In genomic region chr7:157413881-157414701, GRCh38 we compare ENCODE assay signal across 24 cellular contexts.
DNase-seq lines count a peak whose midpoint lies in the region; ATAC-seq and TF ChIP-seq lines count a peak whose summit lies in the region.
"Had no signal": no experiment of that assay in that cellular context is flagged by ENCODE, and none has a peak within 500 bp of the region (broad histone marks: within the 10 kb centered on the region; RNA-seq: fewer than 3 reads in every experiment).

No MANE protein-coding gene starts in this region.

- H3K27me3 Mint-ChIP-seq in WTC11 (ENCODE audit: low read depth) (no peaks in the 10 kb centered on the region), endodermal cell (ENCODE audit: insufficient read depth) (no peaks in the 10 kb centered on the region)
- H3K27me3 Mint-ChIP-seq: CD4-positive, alpha-beta T cell had no signal

- POLR2A ChIA-PET in WTC11 (lab: Charles Lee): no interaction called here

- H3K4me3 ChIP-seq in BLaER1 (no peak overlapping the region), endodermal cell (ENCODE audit: low read length) (no peak overlapping the region), lower leg skin (ENCODE audit: low read depth, poor library complexity, severe bottlenecking) (no peak overlapping the region), ascending aorta (no peak overlapping the region)
- H3K4me3 ChIP-seq: SJCRH30 had no signal

- H3K4me2 ChIP-seq in BLaER1: 0 out of 2 replicates have a peak overlapping the region, but pooled peaks have one; percentile 32

- no peak for TF ChIP-seq CTCF in WTC11 (IDR thresholded peaks at IDR 0.05)
- no peak for TF ChIP-seq CTCF in endodermal cell (conservative IDR thresholded peaks at IDR 0.05)
- TF ChIP-seq CTCF in lower leg skin (IDR thresholded peaks at IDR 0.05): no peak
- no peak for TF ChIP-seq CTCF in ascending aorta (IDR thresholded peaks at IDR 0.05)

- TF ChIP-seq POLR2A in lower leg skin (IDR thresholded peaks at IDR 0.05): no peak

- ATAC-seq in WTC11 (no peak), GM21447 (IDR thresholded peaks at IDR 0.05; ENCODE audit: unreplicated experiment) (no peak)
- ATAC-seq: Panc1 had no signal

- no peak overlapping the region for H3K9ac ChIP-seq in BLaER1
- no peak overlapping the region for H3K9ac ChIP-seq in endodermal cell (ENCODE audit: extremely low read depth, low read length, poor library complexity, severe bottlenecking)

- peaks cover 45% of the 10 kb centered on the region for H3K36me3 Mint-ChIP-seq in WTC11
- peaks cover 63% of the 10 kb centered on the region for H3K36me3 Mint-ChIP-seq in endodermal cell (ENCODE audit: low read depth)

- intact Hi-C loops in lower leg skin (cut with DNase I; ENCODE audit: low total_unique reads) (no loop called here), ascending aorta (cut with DNase I) (no loop called here)

- peak; percentile 31 for DNase-seq in D341Med (ENCODE audit: low spot score)
- no peak for DNase-seq in WTC11 (ENCODE audit: low spot score)
- DNase-seq in endodermal cell: no peak
- DNase-seq in activated CD8-positive, alpha-beta memory T cell treated with anti-CD3 and anti-CD28 coated beads, Interleukin-2, amount 50 U/mL, for 48 hours: no peak
- no peak for DNase-seq in lower leg skin (ENCODE audit: low spot score in 2 of 2)
- DNase-seq in ascending aorta (ENCODE audit: low spot score in 2 of 2): no peak
- DNase-seq: Caco-2; CD4-positive, alpha-beta T cell; DMS153; GF-D8; HCEC 1CT; IMR-90; Karpas-422; MV-4-11; NCI-H1105 treated with DMSO at 0.1 percent for 48 hours; NCI-H2029 treated with DMSO at 0.1 percent for 48 hours; NCI-H226; NCI-H510A treated with DMSO at 0.1 percent for 48 hours; NCI-H774; NK-92 treated with Interleukin-12 subunit alpha and Interleukin-12 subunit beta, amount 100 ng/mL, for 24 hours; SJCRH30 had no signal

- WGBS in endodermal cell (ENCODE audit: insufficient coverage in 1 of 2, insufficient read length in 1 of 2), 2 experiments: 96 to 97% methylated on average over 37 to 49 of the region's 49 CpGs
- 95% methylated on average over 40 to 48 of the region's 49 CpGs for WGBS in lower leg skin, 2 donors

- H3K4me1 ChIP-seq in BLaER1: peaks cover 14% of the 10 kb centered on the region
- peaks cover 7% of the 10 kb centered on the region for H3K4me1 ChIP-seq in endodermal cell (ENCODE audit: control insufficient read depth, insufficient read depth, low read length)
- H3K4me1 ChIP-seq in ascending aorta: no peaks in the 10 kb centered on the region
- H3K4me1 ChIP-seq: Caco-2, SJCRH30 had no signal

- H3K9me3 ChIP-seq in BLaER1 (no peaks in the 10 kb centered on the region), endodermal cell (ENCODE audit: control insufficient read depth, low read length) (no peaks in the 10 kb centered on the region), ascending aorta (no peaks in the 10 kb centered on the region)
- H3K9me3 ChIP-seq: Caco-2, SJCRH30 had no signal

- CTCF ChIA-PET in WTC11 (lab: Charles Lee): interaction anchor here (0.5 to 2.1 kb wide), 4 partner anchors 14 to 991 kb away, joined by 3 to 8 read pairs (median 4); no protein-coding TSS in a partner anchor

- H3K27ac ChIP-seq in BLaER1 (no peak overlapping the region), endodermal cell (ENCODE audit: low read depth, low read length) (no peak overlapping the region), ascending aorta (no peak overlapping the region)
- H3K27ac ChIP-seq: SJCRH30 had no signal

- H4K20me1 ChIP-seq in BLaER1: peaks cover 21% of the 10 kb centered on the region; the same call in 1 of the 2 replicates

- H3K27ac Mint-ChIP-seq in WTC11 (peak overlapping the region; percentile 98), endodermal cell (peak overlapping the region; percentile 48)
- H3K27ac Mint-ChIP-seq: CD4-positive, alpha-beta T cell had no signal

- H3K36me3 ChIP-seq in BLaER1 (peaks cover 80% of the 10 kb centered on the region), endodermal cell (ENCODE audit: control insufficient read depth, insufficient read depth, low read length) (peaks cover 51% of the 10 kb centered on the region), ascending aorta (peaks cover 51 to 71% of the 10 kb centered on the region in 2 donors)

- no peaks in the 10 kb centered on the region for H3K27me3 ChIP-seq in BLaER1
- H3K27me3 ChIP-seq in endodermal cell (ENCODE audit: control insufficient read depth, insufficient read depth, low read length, poor library complexity, severe bottlenecking): no peaks in the 10 kb centered on the region
- no peaks in the 10 kb centered on the region for H3K27me3 ChIP-seq in ascending aorta
- H3K27me3 ChIP-seq: SJCRH30 had no signal

- H3K9me3 Mint-ChIP-seq in WTC11 (no peaks in the 10 kb centered on the region), endodermal cell (no peaks in the 10 kb centered on the region)
- H3K9me3 Mint-ChIP-seq: CD4-positive, alpha-beta T cell had no signal

- no peak overlapping the region for H3K4me3 Mint-ChIP-seq in WTC11
- H3K4me3 Mint-ChIP-seq in endodermal cell: no peak overlapping the region
- H3K4me3 Mint-ChIP-seq: CD4-positive, alpha-beta T cell had no signal

- H3K4me1 Mint-ChIP-seq in WTC11: peaks cover 36% of the 10 kb centered on the region
- peaks cover 13% of the 10 kb centered on the region for H3K4me1 Mint-ChIP-seq in endodermal cell

TF ChIP-seq in WTC11, 78 proteins besides CTCF, POLR2A, EP300 and RAD21 (continues in another document):
- TF ChIP-seq GABPB1 (CRISPR knock-in tag; IDR thresholded peaks at IDR 0.05): no peak
- TF ChIP-seq TP53 (CRISPR knock-in tag; IDR thresholded peaks at IDR 0.05): no peak
- no peak for TF ChIP-seq RORB (CRISPR knock-in tag; IDR thresholded peaks at IDR 0.05)
- TF ChIP-seq NFATC4 (CRISPR knock-in tag; IDR thresholded peaks at IDR 0.05): no peak
- TF ChIP-seq ZNF532 (CRISPR knock-in tag; IDR thresholded peaks at IDR 0.05; ENCODE audit: borderline replicate concordance): no peak
- TF ChIP-seq CDX4 (CRISPR knock-in tag; IDR thresholded peaks at IDR 0.05; ENCODE audit: borderline replicate concordance): no peak
- no peak for TF ChIP-seq HMGXB4 (CRISPR knock-in tag; IDR thresholded peaks at IDR 0.05)
